ENCODE assay signal across 16 cellular contexts in the genomic region with DNA sequence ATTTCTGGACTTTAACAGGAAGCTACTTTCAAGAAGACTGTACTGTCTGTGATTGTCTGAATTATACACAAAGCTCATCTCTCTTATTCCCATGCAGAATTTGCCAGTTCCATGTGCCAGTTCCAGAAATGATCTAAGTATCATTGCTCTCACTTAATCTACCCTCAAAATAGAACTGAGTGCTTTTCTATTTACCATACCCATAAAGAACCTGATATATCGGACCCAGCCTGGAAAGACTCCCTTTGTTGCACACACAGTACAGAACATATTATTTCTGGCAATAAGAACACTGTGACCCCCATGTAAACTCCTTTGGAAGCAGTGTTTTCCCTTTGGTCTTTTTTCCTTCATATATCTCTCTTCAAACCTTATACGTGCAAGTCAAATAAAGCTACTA.
"Had no signal": no experiment of that assay in that cellular context is flagged by ENCODE, and none has a peak within 500 bp of the region (broad histone marks: within the 10 kb centered on the region; RNA-seq: fewer than 3 reads in every experiment).

No MANE protein-coding gene starts in this region.

- ATAC-seq: effector memory CD8-positive, alpha-beta T cell; sciatic nerve; upper lobe of right lung had no signal

- H3K4me1 ChIP-seq: upper lobe of right lung had no signal

- H3K9me3 ChIP-seq: stomach, testis, upper lobe of right lung had no signal

- H3K4me3 ChIP-seq: stomach, testis, upper lobe of right lung had no signal

- H3K36me3 ChIP-seq: stomach, upper lobe of right lung had no signal

- DNase-seq: activated CD4-positive, alpha-beta T cell treated with anti-CD3 and anti-CD28 coated beads, Interleukin-2, amount 50 U/mL, for 1 hour; activated CD8-positive, alpha-beta memory T cell treated with anti-CD3 and anti-CD28 coated beads for 24 hours; activated naive CD8-positive, alpha-beta T cell treated with anti-CD3 and anti-CD28 coated beads for 36 hours; dermis blood vessel endothelial cell; effector memory CD8-positive, alpha-beta T cell; foreskin melanocyte; islet precursor cell; mesenchymal stem cell; nucleus accumbens; stimulated activated CD4-positive, alpha-beta T cell treated with anti-CD3 and anti-CD28 coated beads, Interleukin-2, amount 100 ng/mL, for 24 hours; stomach; SW 1271; testis; upper lobe of right lung had no signal

- H3K27me3 ChIP-seq: stomach, testis, upper lobe of right lung had no signal

- H3K27ac ChIP-seq: epithelial cell of prostate, stomach, testis, upper lobe of right lung had no signal
